Comparison of ENCODE assay signal across 24 cellular contexts in genomic region chr6:157603314-157603940, GRCh38.
"Had no signal": no experiment of that assay in that cellular context is flagged by ENCODE, and none has a peak within 500 bp of the region (broad histone marks: within the 10 kb centered on the region; RNA-seq: fewer than 3 reads in every experiment).

No MANE protein-coding gene starts in this region.

- H3K27ac Mint-ChIP-seq: activated CD8-positive, alpha-beta T cell treated with anti-CD3 and anti-CD28 coated beads, Interleukin-2, amount 10 ng/mL, durations not matched to agents 7 days and 5 days; activated naive CD8-positive, alpha-beta T cell treated with anti-CD3 and anti-CD28 coated beads for 36 hours; activated T-helper 17 cell treated with anti-CD3 and anti-CD28 coated beads, Interleukin-2, amount 50 U/mL, for 72 hours; T-cell; T-helper 2 cell treated with Interferon-gamma antibody and Interleukin-4, amounts not matched to agents 5 μg/mL and 100 μg/mL, for 36 hours had no signal

- FAIRE-seq: astrocyte, small intestine had no signal

- H3K4me3 ChIP-seq: upper lobe of left lung had no signal

- H3K4me3 Mint-ChIP-seq: activated CD8-positive, alpha-beta T cell treated with anti-CD3 and anti-CD28 coated beads, Interleukin-2, amount 10 ng/mL, durations not matched to agents 7 days and 5 days; activated naive CD8-positive, alpha-beta T cell treated with anti-CD3 and anti-CD28 coated beads for 36 hours; activated T-cell treated with anti-CD3 and anti-CD28 coated beads, Interleukin-2, amount 50 U/mL, for 24 hours; activated T-helper 17 cell treated with anti-CD3 and anti-CD28 coated beads, Interleukin-2, amount 50 U/mL, for 72 hours; stimulated activated naive B cell treated with anti-CD40 and anti-IgM and Interleukin-4, amounts not matched to agents 10 μg/mL and 1 μg/mL and 100 μg/mL, for 72 hours; T-cell; T-helper 2 cell treated with Interferon-gamma antibody and Interleukin-4, amounts not matched to agents 5 μg/mL and 100 μg/mL, for 36 hours had no signal

- DNase-seq: activated CD4-positive, alpha-beta T cell treated with anti-CD3 and anti-CD28 coated beads for 1 hour; activated CD4-positive, alpha-beta T cell treated with anti-CD3 and anti-CD28 coated beads, Interleukin-2, amount 50 U/mL, for 1 hour; activated CD8-positive, alpha-beta T cell treated with anti-CD3 and anti-CD28 coated beads, Interleukin-2, amount 10 ng/mL, durations not matched to agents 7 days and 5 days; activated naive CD8-positive, alpha-beta T cell treated with anti-CD3 and anti-CD28 coated beads for 36 hours; activated T-cell treated with anti-CD3 and anti-CD28 coated beads, Interleukin-2, amount 50 U/mL, for 24 hours; central memory CD4-positive, alpha-beta T cell; dermis blood vessel endothelial cell; effector CD8-positive, alpha-beta T cell; foreskin melanocyte; hippocampal formation; left ventricle myocardium superior; mesendoderm; naive B cell; posterior cingulate gyrus; small intestine; stimulated activated CD4-positive, alpha-beta T cell treated with anti-CD3 and anti-CD28 coated beads, Interleukin-15, amount 100 ng/mL, for 24 hours; stimulated activated naive B cell treated with anti-CD40 and anti-IgM and Interleukin-4, amounts not matched to agents 10 μg/mL and 1 μg/mL and 100 μg/mL, for 72 hours; T-cell; WERI-Rb-1 had no signal

- H3K27ac ChIP-seq: upper lobe of left lung, WERI-Rb-1 had no signal

- H3K36me3 ChIP-seq: upper lobe of left lung, WERI-Rb-1 had no signal

- H3K36me3 Mint-ChIP-seq: activated naive CD8-positive, alpha-beta T cell treated with anti-CD3 and anti-CD28 coated beads for 36 hours; naive B cell; T-cell had no signal

- H3K27me3 Mint-ChIP-seq: activated naive CD8-positive, alpha-beta T cell treated with anti-CD3 and anti-CD28 coated beads for 36 hours; activated T-cell treated with anti-CD3 and anti-CD28 coated beads, Interleukin-2, amount 50 U/mL, for 24 hours; activated T-helper 17 cell treated with anti-CD3 and anti-CD28 coated beads, Interleukin-2, amount 50 U/mL, for 72 hours; naive B cell; stimulated activated naive B cell treated with anti-CD40 and anti-IgM and Interleukin-4, amounts not matched to agents 10 μg/mL and 1 μg/mL and 100 μg/mL, for 72 hours; T-cell had no signal

- H3K4me1 Mint-ChIP-seq: activated naive CD8-positive, alpha-beta T cell treated with anti-CD3 and anti-CD28 coated beads for 36 hours; activated T-helper 17 cell treated with anti-CD3 and anti-CD28 coated beads, Interleukin-2, amount 50 U/mL, for 72 hours had no signal

- H3K9me3 Mint-ChIP-seq: activated naive CD8-positive, alpha-beta T cell treated with anti-CD3 and anti-CD28 coated beads for 36 hours; activated T-cell treated with anti-CD3 and anti-CD28 coated beads, Interleukin-2, amount 50 U/mL, for 24 hours; activated T-helper 17 cell treated with anti-CD3 and anti-CD28 coated beads, Interleukin-2, amount 50 U/mL, for 72 hours; stimulated activated naive B cell treated with anti-CD40 and anti-IgM and Interleukin-4, amounts not matched to agents 10 μg/mL and 1 μg/mL and 100 μg/mL, for 72 hours; T-cell; T-helper 2 cell treated with Interferon-gamma antibody and Interleukin-4, amounts not matched to agents 5 μg/mL and 100 μg/mL, for 36 hours had no signal

- H3K9me3 ChIP-seq: upper lobe of left lung had no signal

- H3K27me3 ChIP-seq: upper lobe of left lung had no signal

- ATAC-seq: activated CD8-positive, alpha-beta T cell treated with anti-CD3 and anti-CD28 coated beads, Interleukin-2, amount 10 ng/mL, durations not matched to agents 7 days and 5 days; activated T-helper 17 cell treated with anti-CD3 and anti-CD28 coated beads, Interleukin-2, amount 50 U/mL, for 72 hours; left ventricle myocardium superior; sciatic nerve; stimulated activated naive B cell treated with anti-CD40 and anti-IgM and Interleukin-4, amounts not matched to agents 10 μg/mL and 1 μg/mL and 100 μg/mL, for 72 hours; T-cell had no signal
